In the genomic region with DNA sequence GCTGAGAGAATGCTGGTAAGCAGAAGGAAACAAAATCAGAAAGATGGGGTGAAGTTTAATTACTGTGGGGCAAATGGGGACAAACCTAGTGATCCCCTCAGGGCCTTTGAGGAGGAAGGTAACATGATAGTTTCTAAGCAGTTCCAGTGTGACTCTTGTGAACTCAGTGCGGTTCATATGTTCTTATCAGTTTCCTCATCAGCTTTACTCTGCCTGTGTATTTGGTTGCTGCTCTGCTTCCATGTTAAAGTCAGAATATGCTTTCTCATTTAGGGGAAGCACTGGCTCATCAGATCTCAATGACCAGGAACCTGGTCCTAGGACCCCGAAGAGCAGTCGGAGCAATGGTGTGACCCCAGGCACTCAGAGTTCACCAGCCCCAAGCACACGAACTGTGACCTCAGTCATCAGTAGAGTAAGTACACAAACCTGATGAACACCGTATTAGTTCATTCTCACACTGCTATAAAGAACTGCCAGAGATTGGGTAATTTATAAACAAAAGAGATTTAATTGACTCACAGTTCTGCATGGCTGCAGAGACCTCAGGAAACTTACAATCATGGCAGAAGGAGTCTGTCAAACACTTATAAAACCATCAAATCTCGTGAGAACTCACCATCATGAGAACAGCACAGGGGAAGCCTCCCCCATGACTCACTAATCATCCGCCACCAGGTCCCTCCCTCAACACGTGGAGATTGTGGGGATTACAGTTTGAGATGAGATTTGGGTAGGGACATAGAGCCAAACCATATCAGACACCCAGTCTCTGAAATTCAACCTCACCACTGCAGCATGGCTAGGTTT, we compare ENCODE assay signal across 27 cellular contexts.
"Had no signal": no experiment of that assay in that cellular context is flagged by ENCODE, and none has a peak within 500 bp of the region (broad histone marks: within the 10 kb centered on the region; RNA-seq: fewer than 3 reads in every experiment).

No MANE protein-coding gene starts in this region.

- H3K4me3 ChIP-seq: esophagus muscularis mucosa, heart left ventricle, left lung, lung, pancreas, prostate gland, smooth muscle cell, upper lobe of left lung had no signal

- ATAC-seq: activated CD8-positive, alpha-beta T cell treated with anti-CD3 and anti-CD28 coated beads for 36 hours; activated naive CD8-positive, alpha-beta T cell treated with anti-CD3 and anti-CD28 coated beads, Interleukin-2, amount 50 U/mL, for 24 hours; foreskin keratinocyte; heart left ventricle; left lung; naive thymus-derived CD4-positive, alpha-beta T cell; pancreas; stimulated activated memory B cell treated with anti-CD40 and anti-IgM and Interleukin-4, amounts not matched to agents 10 μg/mL and 1 μg/mL and 100 μg/mL, for 72 hours; stimulated activated naive CD8-positive, alpha-beta T cell treated with anti-CD3 and anti-CD28 coated beads, Interleukin-15, amount 100 ng/mL, for 72 hours; T-cell had no signal

- H3K27me3 ChIP-seq: esophagus muscularis mucosa, foreskin keratinocyte, left lung, pancreas, upper lobe of left lung had no signal

- H3K4me2 ChIP-seq: smooth muscle cell had no signal

- H3K36me3 ChIP-seq: esophagus muscularis mucosa, heart left ventricle, left lung, pancreas, prostate gland, upper lobe of left lung had no signal

- H3K27ac ChIP-seq: esophagus muscularis mucosa, foreskin keratinocyte, heart left ventricle, left lung, pancreas, prostate gland, upper lobe of left lung had no signal

- H3K9me3 ChIP-seq: esophagus muscularis mucosa, heart left ventricle, left lung, pancreas, prostate gland, upper lobe of left lung had no signal

- DNase-seq: activated B cell treated with CpG ODN at 0.5 μM for 24 hours; activated CD4-positive, alpha-beta T cell treated with anti-CD3 and anti-CD28 coated beads, Interleukin-2, amount 50 U/mL, for 1 hour; activated CD8-positive, alpha-beta T cell treated with anti-CD3 and anti-CD28 coated beads for 36 hours; activated naive CD8-positive, alpha-beta T cell treated with anti-CD3 and anti-CD28 coated beads, Interleukin-2, amount 50 U/mL, for 24 hours; activated T-cell treated with anti-CD3 and anti-CD28 coated beads, Interleukin-2, amount 50 U/mL, for 48 hours; amygdala; dermis blood vessel endothelial cell; effector CD8-positive, alpha-beta T cell; foreskin keratinocyte; heart left ventricle; hypothalamus; left lung; naive thymus-derived CD4-positive, alpha-beta T cell; pancreas; retina; stimulated activated CD4-positive, alpha-beta T cell treated with anti-CD3 and anti-CD28 coated beads, Interleukin-1b, Interleukin-23, amount 100 ng/mL, for 48 hours; stimulated activated CD4-positive, alpha-beta T cell treated with anti-CD3 and anti-CD28 coated beads, Interleukin-4, amount 100 ng/mL, for 4 hours; stimulated activated CD8-positive, alpha-beta memory T cell treated with anti-CD3 and anti-CD28 coated beads, Interleukin-4, amount 100 ng/mL, for 48 hours; stimulated activated naive CD8-positive, alpha-beta T cell treated with anti-CD3 and anti-CD28 coated beads, Interleukin-15, amount 100 ng/mL, for 72 hours; substantia nigra; T-cell; upper lobe of left lung had no signal

- H3K4me1 ChIP-seq: esophagus muscularis mucosa, foreskin keratinocyte, heart left ventricle, left lung, pancreas, prostate gland, upper lobe of left lung had no signal
